Comparison of ENCODE assay signal across 8 cellular contexts in the genomic region with DNA sequence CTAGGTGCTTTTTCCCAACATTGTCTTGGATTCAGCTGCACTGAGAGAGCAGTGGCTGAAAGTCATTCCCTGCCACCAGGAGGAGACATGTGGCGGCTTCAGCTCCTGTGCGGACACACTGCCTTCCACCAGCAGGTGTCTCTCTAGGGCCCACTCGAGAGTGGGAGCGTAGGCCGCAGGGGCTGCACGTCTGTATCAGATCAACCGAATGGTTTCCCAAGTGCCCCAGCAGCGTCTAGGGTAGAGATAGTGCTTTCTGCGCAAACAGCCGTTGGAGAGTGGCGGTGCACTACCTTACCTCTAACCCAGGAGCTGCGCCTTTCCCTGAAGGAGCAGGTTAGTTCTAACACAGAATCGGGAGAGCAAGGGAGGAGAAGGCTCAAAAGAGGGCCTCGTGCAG. TPM values are rescaled to one million over a fixed set of nuclear protein-coding genes. Genes with fewer than 3 reads are reported as not detected.
DNase-seq lines count a peak whose midpoint lies in the region; ATAC-seq and TF ChIP-seq lines count a peak whose summit lies in the region.

No MANE protein-coding gene starts in this region.

- H3K9me3 Mint-ChIP-seq in osteocyte (ENCODE audit: unreplicated experiment): no peaks in the 10 kb centered on the region

- intact Hi-C loops in vagina (cut with DNase I): no loop called here

- no peaks in the 10 kb centered on the region for H3K4me1 ChIP-seq in vagina

- H3K27me3 Mint-ChIP-seq in osteocyte (ENCODE audit: unreplicated experiment): no peaks in the 10 kb centered on the region

- peaks cover 2% of the 10 kb centered on the region for H3K36me3 Mint-ChIP-seq in osteocyte (ENCODE audit: unreplicated experiment)

- H3K4me3 ChIP-seq in fibroblast of the aortic adventitia (ENCODE audit: low read depth, low read length): no peak overlapping the region
- H3K4me3 ChIP-seq in vagina: no peak overlapping the region

- TF ChIP-seq CTCF in fibroblast of the aortic adventitia (IDR thresholded peaks at IDR 0.05; ENCODE audit: insufficient read depth, low read length) (peak; percentile 68), osteocyte (IDR thresholded peaks at IDR 0.05) (peak; percentile 67), vagina (IDR thresholded peaks at IDR 0.05) (peak in 2 of 3 experiments; percentile 29 to 74)

- H3K4me1 Mint-ChIP-seq in osteocyte (ENCODE audit: unreplicated experiment): peaks cover 9% of the 10 kb centered on the region

- H3K9me3 ChIP-seq in vagina: no peaks in the 10 kb centered on the region

- no peak overlapping the region for H3K27ac ChIP-seq in vagina

- no peak overlapping the region for H3K4me3 Mint-ChIP-seq in osteocyte (ENCODE audit: unreplicated experiment)

- H3K36me3 ChIP-seq in vagina: no peaks in the 10 kb centered on the region

- ATAC-seq in GM18511 (IDR thresholded peaks at IDR 0.05; ENCODE audit: unreplicated experiment): peak; percentile 75

- DNase-seq in AG08396 (ENCODE audit: low spot score) (peak; percentile 73), NCI-H69 (lab: John Stamatoyannopoulos, UW) (peak; percentile 70), activated T-cell treated with anti-CD3 and anti-CD28 coated beads for 1 hour (ENCODE audit: low read depth) (peak; percentile 32), fibroblast of the aortic adventitia (ENCODE audit: low read depth) (peak; percentile 45), osteocyte (ENCODE audit: extremely low spot score, unreplicated experiment) (no peak), vagina (ENCODE audit: extremely low spot score in 2 of 2) (no peak), NCI-H510A (lab: John Stamatoyannopoulos, UW) (no peak)

- no peak overlapping the region for H3K27ac Mint-ChIP-seq in osteocyte (ENCODE audit: unreplicated experiment)

- H3K27me3 ChIP-seq in vagina: no peaks in the 10 kb centered on the region

- TF ChIP-seq POLR2A in vagina (IDR thresholded peaks at IDR 0.05): no peak

RNA-seq across cellular contexts. Expression of gene PAPOLB, which starts 31.7 kb away (rescaled TPM):
- total RNA-seq in fibroblast of the aortic adventitia (ENCODE audit: low replicate concordance) (0.18 TPM in 1 of 2 replicates, not detected in the other), osteocyte (0.10 and 0.13 TPM in 2 replicates), vagina (not detected)

RNA-seq across cellular contexts. Expression of gene RADIL, which starts 53.3 kb away (rescaled TPM):
- 0.25 and 1.4 TPM in 2 replicates for total RNA-seq in fibroblast of the aortic adventitia (ENCODE audit: low replicate concordance)
- 2.1 and 3.4 TPM in 2 replicates for total RNA-seq in osteocyte
- 16.5 TPM for total RNA-seq in vagina

RNA-seq across cellular contexts. Expression of gene AP5Z1, which starts 54.8 kb away (rescaled TPM):
- total RNA-seq in fibroblast of the aortic adventitia (ENCODE audit: low replicate concordance) (33.9 and 35.5 TPM in 2 replicates), osteocyte (50.2 and 55.0 TPM in 2 replicates), vagina (40.5 TPM)

Comparison
In these comparisons a context has a peak if more than half of its experiments do, and no peak if none do; other contexts are left out.
1. DNase-seq: peak in AG08396 (single experiment), NCI-H69 (single experiment), activated T-cell treated with anti-CD3 and anti-CD28 coated beads for 1 hour (single experiment) and fibroblast of the aortic adventitia (single experiment); none in osteocyte (single experiment), vagina (0 of 2) and NCI-H510A (single experiment).
2. Peak in every context shown above with its lines, with median percentiles within 50 percentile points of each other: CTCF ChIP-seq.